Comparison of ENCODE assay signal across 11 cellular contexts in the genomic region with DNA sequence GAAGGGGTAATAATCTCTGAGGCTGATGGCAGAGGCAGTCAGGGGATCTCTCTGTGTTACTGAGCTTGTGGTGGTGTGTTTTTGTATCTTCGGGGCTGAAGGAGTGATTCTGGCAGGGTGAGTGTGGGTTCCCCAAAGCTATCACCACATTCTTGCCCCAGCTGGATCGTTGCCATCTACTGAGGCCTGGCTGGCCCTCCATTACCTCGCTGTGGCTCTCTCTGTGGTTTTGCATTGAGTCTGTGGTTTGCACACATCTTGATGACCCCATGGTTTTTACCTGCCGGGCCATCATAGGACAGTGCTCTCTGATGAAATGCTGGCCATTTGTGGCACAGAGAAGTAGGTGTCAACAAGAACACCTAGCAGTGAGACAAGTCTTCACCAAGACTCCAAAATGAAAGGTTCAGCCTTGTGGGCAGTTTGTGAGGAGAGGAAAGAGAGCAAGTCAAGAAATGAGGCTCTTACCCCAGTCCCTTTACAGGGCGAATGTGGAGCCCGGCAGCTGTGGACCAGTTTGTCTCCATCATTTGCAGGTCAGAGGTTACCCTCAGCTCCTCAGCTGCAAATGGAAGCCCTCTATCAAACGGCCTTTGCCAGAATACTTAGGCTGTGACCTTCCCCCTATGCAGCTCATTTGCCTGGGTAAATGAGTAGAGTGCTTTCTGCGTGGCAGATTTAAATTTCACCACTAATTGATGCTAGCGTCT.
DNase-seq lines count a peak whose midpoint lies in the region; ATAC-seq and TF ChIP-seq lines count a peak whose summit lies in the region.
"Had no signal": no experiment of that assay in that cellular context is flagged by ENCODE, and none has a peak within 500 bp of the region (broad histone marks: within the 10 kb centered on the region; RNA-seq: fewer than 3 reads in every experiment).

No MANE protein-coding gene starts in this region.

- H3K9me3 ChIP-seq in transverse colon, result no peaks in the 10 kb centered on the region

- H3K36me3 ChIP-seq in transverse colon, result no peaks in the 10 kb centered on the region

- H3K4me3 Mint-ChIP-seq in activated T-cell treated with anti-CD3 and anti-CD28 coated beads, Interleukin-2, amount 50 U/mL, for 24 hours, result no peak overlapping the region
- H3K4me3 Mint-ChIP-seq in WTC11, result no peak overlapping the region

- H3K4me1 Mint-ChIP-seq in activated T-cell treated with anti-CD3 and anti-CD28 coated beads, Interleukin-2, amount 50 U/mL, for 24 hours (ENCODE audit: low read depth), result peaks cover 62% of the 10 kb centered on the region
- H3K4me1 Mint-ChIP-seq in WTC11, result peaks cover 8% of the 10 kb centered on the region; the same call in 1 of the 2 replicates

- peak overlapping the region; percentile 87 for H3K27ac Mint-ChIP-seq in activated T-cell treated with anti-CD3 and anti-CD28 coated beads, Interleukin-2, amount 50 U/mL, for 24 hours
- H3K27ac Mint-ChIP-seq in WTC11, result peak overlapping the region; percentile 42; the same call in 1 of the 2 replicates

- ATAC-seq in WTC11, result no peak
- ATAC-seq in HG03175 (IDR thresholded peaks at IDR 0.05; ENCODE audit: unreplicated experiment), result no peak
- ATAC-seq in HG03378 (IDR thresholded peaks at IDR 0.05; ENCODE audit: unreplicated experiment), result no peak
- ATAC-seq in GM18867 (IDR thresholded peaks at IDR 0.05; ENCODE audit: unreplicated experiment), result no peak

- H3K27me3 ChIP-seq in layer of hippocampus (ENCODE audit: control insufficient read depth, insufficient read depth, low read length), result no peaks in the 10 kb centered on the region
- no peaks in the 10 kb centered on the region for H3K27me3 ChIP-seq in transverse colon

- TF ChIP-seq POLR2A in transverse colon (IDR thresholded peaks at IDR 0.05), result no peak

- in situ Hi-C loops in transverse colon (cut with MboI; ENCODE audit: low pct_ligation_motif_present in 1 of 4, low pct_unique_long_range_greater_than_20kb in 1 of 4, low sequenced_read_pairs in 3 of 4), result no loop called here

- POLR2A ChIA-PET in WTC11 (lab: Charles Lee), result no interaction called here

- TF ChIP-seq EP300 in transverse colon (IDR thresholded peaks at IDR 0.05; ENCODE audit: low read depth), result no peak

- TF ChIP-seq CTCF in WTC11 (IDR thresholded peaks at IDR 0.05) (no peak), transverse colon (IDR thresholded peaks at IDR 0.05) (no peak)

- no peak for DNase-seq in activated T-cell treated with anti-CD3 and anti-CD28 coated beads, Interleukin-2, amount 50 U/mL, for 24 hours
- no peak for DNase-seq in activated T-cell treated with anti-CD3 and anti-CD28 coated beads for 4 hours
- no peak for DNase-seq in WTC11 (ENCODE audit: low spot score)
- no peak for DNase-seq in transverse colon
- DNase-seq: activated gamma-delta T cell treated with Interleukin-2 at 50 U/mL for 16 hours; NCI-H446 treated with DMSO at 0.1 percent for 48 hours; stimulated activated CD4-positive, alpha-beta T cell treated with anti-CD3 and anti-CD28 coated beads, Interleukin-4, amount 100 ng/mL, for 4 hours had no signal

- H3K4me1 ChIP-seq in transverse colon, result peaks cover 44 to 84% (median 59%) of the 10 kb centered on the region in 4 donors

- H3K27ac ChIP-seq in layer of hippocampus (ENCODE audit: low read depth, low read length) (peak overlapping the region; percentile 31), transverse colon (peak overlapping the region; percentile 76 to 82 (median 77))

- CTCF ChIA-PET in WTC11 (lab: Charles Lee), result no interaction called here

- H3K9me3 Mint-ChIP-seq in activated T-cell treated with anti-CD3 and anti-CD28 coated beads, Interleukin-2, amount 50 U/mL, for 24 hours, result no peaks in the 10 kb centered on the region
- H3K9me3 Mint-ChIP-seq in WTC11, result peaks cover 16% of the 10 kb centered on the region

- intact Hi-C loops in transverse colon (cut with DNase I; ENCODE audit: low total_unique reads), result no loop called here

- H3K4me3 ChIP-seq in transverse colon, result no peak overlapping the region

- peaks cover 16% of the 10 kb centered on the region for H3K36me3 Mint-ChIP-seq in activated T-cell treated with anti-CD3 and anti-CD28 coated beads, Interleukin-2, amount 50 U/mL, for 24 hours (ENCODE audit: low read depth)
- H3K36me3 Mint-ChIP-seq in WTC11, result peaks cover 35% of the 10 kb centered on the region

- WGBS in transverse colon (ENCODE audit: low coverage in 1 of 2), 2 donors, result 38 to 44% methylated on average over 3 to 9 of the region's 9 CpGs

- H3K27me3 Mint-ChIP-seq in activated T-cell treated with anti-CD3 and anti-CD28 coated beads, Interleukin-2, amount 50 U/mL, for 24 hours, result no peaks in the 10 kb centered on the region
- no peaks in the 10 kb centered on the region for H3K27me3 Mint-ChIP-seq in WTC11 (ENCODE audit: low read depth)

TF ChIP-seq in WTC11, 78 proteins besides CTCF, POLR2A, EP300 and RAD21 (continues in another document):
- TF ChIP-seq, protein P1, sequence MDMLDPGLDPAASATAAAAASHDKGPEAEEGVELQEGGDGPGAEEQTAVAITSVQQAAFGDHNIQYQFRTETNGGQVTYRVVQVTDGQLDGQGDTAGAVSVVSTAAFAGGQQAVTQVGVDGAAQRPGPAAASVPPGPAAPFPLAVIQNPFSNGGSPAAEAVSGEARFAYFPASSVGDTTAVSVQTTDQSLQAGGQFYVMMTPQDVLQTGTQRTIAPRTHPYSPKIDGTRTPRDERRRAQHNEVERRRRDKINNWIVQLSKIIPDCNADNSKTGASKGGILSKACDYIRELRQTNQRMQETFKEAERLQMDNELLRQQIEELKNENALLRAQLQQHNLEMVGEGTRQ (CRISPR knock-in tag; IDR thresholded peaks at IDR 0.05), result no peak
- TF ChIP-seq ATF1 (CRISPR knock-in tag; IDR thresholded peaks at IDR 0.05) (no peak), ESRRA (CRISPR knock-in tag; IDR thresholded peaks at IDR 0.05; ENCODE audit: borderline replicate concordance) (no peak)
- TF ChIP-seq, protein P2, sequence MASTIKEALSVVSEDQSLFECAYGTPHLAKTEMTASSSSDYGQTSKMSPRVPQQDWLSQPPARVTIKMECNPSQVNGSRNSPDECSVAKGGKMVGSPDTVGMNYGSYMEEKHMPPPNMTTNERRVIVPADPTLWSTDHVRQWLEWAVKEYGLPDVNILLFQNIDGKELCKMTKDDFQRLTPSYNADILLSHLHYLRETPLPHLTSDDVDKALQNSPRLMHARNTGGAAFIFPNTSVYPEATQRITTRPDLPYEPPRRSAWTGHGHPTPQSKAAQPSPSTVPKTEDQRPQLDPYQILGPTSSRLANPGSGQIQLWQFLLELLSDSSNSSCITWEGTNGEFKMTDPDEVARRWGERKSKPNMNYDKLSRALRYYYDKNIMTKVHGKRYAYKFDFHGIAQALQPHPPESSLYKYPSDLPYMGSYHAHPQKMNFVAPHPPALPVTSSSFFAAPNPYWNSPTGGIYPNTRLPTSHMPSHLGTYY (CRISPR knock-in tag; IDR thresholded peaks at IDR 0.05), result no peak
- TF ChIP-seq, protein P3, sequence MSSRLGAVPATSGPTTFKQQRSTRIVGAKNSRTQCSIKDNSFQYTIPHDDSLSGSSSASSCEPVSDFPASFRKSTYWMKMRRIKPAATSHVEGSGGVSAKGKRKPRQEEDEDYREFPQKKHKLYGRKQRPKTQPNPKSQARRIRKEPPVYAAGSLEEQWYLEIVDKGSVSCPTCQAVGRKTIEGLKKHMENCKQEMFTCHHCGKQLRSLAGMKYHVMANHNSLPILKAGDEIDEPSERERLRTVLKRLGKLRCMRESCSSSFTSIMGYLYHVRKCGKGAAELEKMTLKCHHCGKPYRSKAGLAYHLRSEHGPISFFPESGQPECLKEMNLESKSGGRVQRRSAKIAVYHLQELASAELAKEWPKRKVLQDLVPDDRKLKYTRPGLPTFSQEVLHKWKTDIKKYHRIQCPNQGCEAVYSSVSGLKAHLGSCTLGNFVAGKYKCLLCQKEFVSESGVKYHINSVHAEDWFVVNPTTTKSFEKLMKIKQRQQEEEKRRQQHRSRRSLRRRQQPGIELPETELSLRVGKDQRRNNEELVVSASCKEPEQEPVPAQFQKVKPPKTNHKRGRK (CRISPR knock-in tag; IDR thresholded peaks at IDR 0.05; ENCODE audit: borderline replicate concordance), result no peak
- TF ChIP-seq, protein P4, sequence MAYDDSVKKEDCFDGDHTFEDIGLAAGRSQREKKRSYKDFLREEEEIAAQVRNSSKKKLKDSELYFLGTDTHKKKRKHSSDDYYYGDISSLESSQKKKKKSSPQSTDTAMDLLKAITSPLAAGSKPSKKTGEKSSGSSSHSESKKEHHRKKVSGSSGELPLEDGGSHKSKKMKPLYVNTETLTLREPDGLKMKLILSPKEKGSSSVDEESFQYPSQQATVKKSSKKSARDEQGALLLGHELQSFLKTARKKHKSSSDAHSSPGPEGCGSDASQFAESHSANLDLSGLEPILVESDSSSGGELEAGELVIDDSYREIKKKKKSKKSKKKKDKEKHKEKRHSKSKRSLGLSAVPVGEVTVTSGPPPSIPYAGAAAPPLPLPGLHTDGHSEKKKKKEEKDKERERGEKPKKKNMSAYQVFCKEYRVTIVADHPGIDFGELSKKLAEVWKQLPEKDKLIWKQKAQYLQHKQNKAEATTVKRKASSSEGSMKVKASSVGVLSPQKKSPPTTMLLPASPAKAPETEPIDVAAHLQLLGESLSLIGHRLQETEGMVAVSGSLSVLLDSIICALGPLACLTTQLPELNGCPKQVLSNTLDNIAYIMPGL (CRISPR knock-in tag; IDR thresholded peaks at IDR 0.05), result no peak
- TF ChIP-seq, protein P5, sequence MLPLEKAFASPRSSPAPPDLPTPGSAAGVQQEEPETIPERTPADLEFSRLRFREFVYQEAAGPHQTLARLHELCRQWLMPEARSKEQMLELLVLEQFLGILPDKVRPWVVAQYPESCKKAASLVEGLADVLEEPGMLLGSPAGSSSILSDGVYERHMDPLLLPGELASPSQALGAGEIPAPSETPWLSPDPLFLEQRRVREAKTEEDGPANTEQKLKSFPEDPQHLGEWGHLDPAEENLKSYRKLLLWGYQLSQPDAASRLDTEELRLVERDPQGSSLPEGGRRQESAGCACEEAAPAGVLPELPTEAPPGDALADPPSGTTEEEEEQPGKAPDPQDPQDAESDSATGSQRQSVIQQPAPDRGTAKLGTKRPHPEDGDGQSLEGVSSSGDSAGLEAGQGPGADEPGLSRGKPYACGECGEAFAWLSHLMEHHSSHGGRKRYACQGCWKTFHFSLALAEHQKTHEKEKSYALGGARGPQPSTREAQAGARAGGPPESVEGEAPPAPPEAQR (CRISPR knock-in tag; IDR thresholded peaks at IDR 0.05), result no peak
